In genomic region chr13:29579094-29579493, GRCh38 we compare ENCODE assay signal across 17 cellular contexts. TPM values are rescaled to one million over a fixed set of nuclear protein-coding genes. Genes with fewer than 3 reads are reported as not detected.
DNase-seq lines count a peak whose midpoint lies in the region; ATAC-seq, FAIRE-seq and TF ChIP-seq lines count a peak whose summit lies in the region.
"Had no signal": no experiment of that assay in that cellular context is flagged by ENCODE, and none has a peak within 500 bp of the region (broad histone marks: within the 10 kb centered on the region; RNA-seq: fewer than 3 reads in every experiment).

No MANE protein-coding gene starts in this region.

- peak overlapping the region; percentile 33 for H3K9ac ChIP-seq in GM23248
- H3K9ac ChIP-seq: BLaER1 treated with 17β-estradiol and CSF1 and Interleukin-3, amounts not matched to agents 10 nM and 100 nM had no signal

- no peak for TF ChIP-seq EP300 in sigmoid colon (IDR thresholded peaks at IDR 0.05)

- peak overlapping the region; percentile 83 for H3K27ac Mint-ChIP-seq in WTC11

- peaks cover 100% of the 10 kb centered on the region for H3K79me2 ChIP-seq in GM23248 (ENCODE audit: insufficient read depth)

- H3K4me3 Mint-ChIP-seq in WTC11: no peak overlapping the region

- POLR2A ChIA-PET in WTC11 (lab: Charles Lee): interaction anchor here (2.5 kb wide), 1 partner anchor 12 kb away, joined by 9 read pairs; no protein-coding TSS in a partner anchor

- H3K27me3 ChIP-seq in GM23248 (replicated peaks; ENCODE audit: insufficient read depth) (no peaks in the 10 kb centered on the region), esophagus (ENCODE audit: control insufficient read depth in 1 of 2, insufficient read depth in 2 of 2, low read length in 2 of 2) (no peaks in the 10 kb centered on the region), small intestine (ENCODE audit: control insufficient read depth in 2 of 2, insufficient read depth in 2 of 2, low read length in 2 of 2) (no peaks in the 10 kb centered on the region), sigmoid colon (no peaks in the 10 kb centered on the region)
- H3K27me3 ChIP-seq: BLaER1 treated with 17β-estradiol and CSF1 and Interleukin-3, amounts not matched to agents 10 nM and 100 nM had no signal

- peaks cover 72% of the 10 kb centered on the region for H3F3A ChIP-seq in GM23248 (ENCODE audit: insufficient read depth)

- ATAC-seq in WTC11: no peak
- ATAC-seq in HG03457 (IDR thresholded peaks at IDR 0.05; ENCODE audit: unreplicated experiment): no peak

- intact Hi-C loops in sigmoid colon (cut with DNase I): no loop called here

- no peaks in the 10 kb centered on the region for H3K9me3 ChIP-seq in GM23248 (ENCODE audit: low read depth)
- H3K9me3 ChIP-seq in esophagus (ENCODE audit: control insufficient read depth in 2 of 2, insufficient read depth in 1 of 2, low read depth in 1 of 2, low read length in 1 of 2): no peaks in the 10 kb centered on the region
- no peaks in the 10 kb centered on the region for H3K9me3 ChIP-seq in small intestine (ENCODE audit: control insufficient read depth, low read depth)
- no peaks in the 10 kb centered on the region for H3K9me3 ChIP-seq in sigmoid colon

- H3K9me3 Mint-ChIP-seq in WTC11: peaks cover 8% of the 10 kb centered on the region; the same call in 1 of the 2 replicates

- no peaks in the 10 kb centered on the region for H3K9me2 ChIP-seq in GM23248 (ENCODE audit: insufficient read depth)

- H3K36me3 ChIP-seq in GM23248 (ENCODE audit: low read depth) (peaks cover 12% of the 10 kb centered on the region; the same call in 1 of the 2 replicates), esophagus (ENCODE audit: control insufficient read depth in 2 of 2, insufficient read depth in 2 of 2, low read length in 1 of 2) (no peaks in the 10 kb centered on the region), small intestine (ENCODE audit: control insufficient read depth in 2 of 2, insufficient read depth in 2 of 2, low read length in 2 of 2) (no peaks in the 10 kb centered on the region), sigmoid colon (no peaks in the 10 kb centered on the region)

- TF ChIP-seq CTCF in WTC11 (IDR thresholded peaks at IDR 0.05): no peak
- no peak for TF ChIP-seq CTCF in sigmoid colon (IDR thresholded peaks at IDR 0.05)

- no peaks in the 10 kb centered on the region for H3K27me3 Mint-ChIP-seq in WTC11 (ENCODE audit: low read depth)

- H3K4me3 ChIP-seq in GM23248: peak overlapping the region; percentile 20; the same call in 1 of the 2 replicates
- no peak overlapping the region for H3K4me3 ChIP-seq in esophagus (ENCODE audit: low read depth in 1 of 2, low read length in 2 of 2)
- no peak overlapping the region for H3K4me3 ChIP-seq in small intestine (ENCODE audit: low read depth in 1 of 2, low read length in 2 of 2)
- no peak overlapping the region for H3K4me3 ChIP-seq in sigmoid colon
- H3K4me3 ChIP-seq: BLaER1 treated with 17β-estradiol and CSF1 and Interleukin-3, amounts not matched to agents 10 nM and 100 nM; K562 had no signal

- no peak for FAIRE-seq in small intestine (lab: Jason Lieb, UNC)
- FAIRE-seq: GM12892, GM18507, K562 had no signal

- peaks cover 53% of the 10 kb centered on the region for H3K4me1 Mint-ChIP-seq in WTC11

- H3K36me3 Mint-ChIP-seq in WTC11: peaks cover 6% of the 10 kb centered on the region

- TF ChIP-seq POLR2A in sigmoid colon (IDR thresholded peaks at IDR 0.05): no peak

- peak overlapping the region; percentile 69 for H3K4me2 ChIP-seq in GM23248 (ENCODE audit: unreplicated experiment)

- peaks cover 37% of the 10 kb centered on the region; the same call in 1 of the 2 replicates for H4K20me1 ChIP-seq in GM23248 (ENCODE audit: insufficient read depth)

- CTCF ChIA-PET in WTC11 (lab: Charles Lee): no interaction called here

- in situ Hi-C loops in GM23248 (cut with MboI): no loop called here

- no peak overlapping the region for H2AFZ ChIP-seq in GM23248

- H3K4me1 ChIP-seq in GM23248 (ENCODE audit: insufficient read depth): peaks cover 79% of the 10 kb centered on the region
- peaks cover 11 to 13% of the 10 kb centered on the region in 2 donors for H3K4me1 ChIP-seq in esophagus (ENCODE audit: control insufficient read depth in 2 of 2, insufficient read depth in 2 of 2, low read length in 1 of 2)
- peaks cover 0 to 7% of the 10 kb centered on the region in 2 donors for H3K4me1 ChIP-seq in small intestine (ENCODE audit: control insufficient read depth in 2 of 2, insufficient read depth in 1 of 2, low read depth in 1 of 2, low read length in 1 of 2)
- peaks cover 0 to 78% (median 55%) of the 10 kb centered on the region in 4 donors for H3K4me1 ChIP-seq in sigmoid colon

- H3K27ac ChIP-seq in GM23248: peak overlapping the region; percentile 53
- peak overlapping the region; percentile 65 to 77 for H3K27ac ChIP-seq in esophagus (ENCODE audit: low read depth in 2 of 2, low read length in 1 of 2)
- no peak overlapping the region for H3K27ac ChIP-seq in small intestine (ENCODE audit: low read depth in 1 of 2, low read length in 1 of 2)
- peak overlapping the region in 2 of 4 donors; percentile 53 to 68 for H3K27ac ChIP-seq in sigmoid colon
- H3K27ac ChIP-seq: BLaER1 treated with 17β-estradiol and CSF1 and Interleukin-3, amounts not matched to agents 10 nM and 100 nM had no signal

- DNase-seq in GM23248: no peak
- DNase-seq in WTC11 (ENCODE audit: low spot score): no peak
- DNase-seq in small intestine: peak; percentile 23
- DNase-seq in retina: no peak
- DNase-seq in sigmoid colon: no peak
- DNase-seq: DMS79, GOT3, NCI-H1694 treated with DMSO at 0.1 percent for 48 hours, NCI-H510A, NCI-H82, SHP77 treated with DMSO at 0.1 percent for 48 hours had no signal

- 93 to 95% methylated on average over 8 of the region's 8 CpGs for WGBS in GM23248 (ENCODE audit: low coverage in 1 of 2, low lambda C conversion rate in 2 of 2, missing lambda C conversion rate in 2 of 2), 2 experiments
- WGBS in esophagus, 2 donors: 60 to 74% methylated on average over 8 of the region's 8 CpGs
- 85 to 92% (median 85%) methylated on average over 8 of the region's 8 CpGs for WGBS in small intestine, 3 donors
- WGBS in sigmoid colon, 2 donors: 96% methylated on average over 8 of the region's 8 CpGs

TF ChIP-seq in WTC11, 78 proteins besides CTCF, POLR2A, EP300 and RAD21 (continues in another document):
- no peak for TF ChIP-seq FOXP4 (CRISPR knock-in tag; IDR thresholded peaks at IDR 0.05)
- TF ChIP-seq ZBTB43 (CRISPR knock-in tag; IDR thresholded peaks at IDR 0.05): no peak
- no peak for TF ChIP-seq CBFB (CRISPR knock-in tag; IDR thresholded peaks at IDR 0.05; ENCODE audit: low read depth)
- TF ChIP-seq ZNF138 (CRISPR knock-in tag; conservative IDR thresholded peaks at IDR 0.05): no peak
- TF ChIP-seq STAT6 (CRISPR knock-in tag; conservative IDR thresholded peaks at IDR 0.05; ENCODE audit: low read depth): no peak

RNA-seq across cellular contexts. Expression of gene SLC7A1, which starts 16.4 kb away (rescaled TPM):
- 34.7 and 52.0 TPM in 2 replicates for total RNA-seq in GM23248 (2014; rRNA removed; shearing (Covaris generic))
- 37.8 and 38.6 TPM in 2 replicates for polyA plus RNA-seq in GM23248 (2016; fragmentation: Nextera tagmentation; extraction: Ambion mirVana)
- total RNA-seq in WTC11 (2021): 67.0 to 84.5 TPM (median 68.9 TPM) in 3 replicates
- polyA plus RNA-seq in esophagus: 10 to 100 TPM; 34.9 to 51.2 TPM
- 10 to 100 TPM in 1 of 3 donors, 1 to 10 TPM in 2; 3.2 to 34.6 (median 4.2) TPM for polyA plus RNA-seq in small intestine
- total RNA-seq in sigmoid colon: 10 to 100 TPM; 11.8 to 21.3 (median 15.9) TPM
- polyA plus RNA-seq in sigmoid colon: 10 to 100 TPM in 1 of 3 donors, 1 to 10 TPM in 2; 2.4 to 25.6 (median 3.5) TPM

Comparison
In these comparisons a context has a peak if more than half of its experiments do, and no peak if none do; other contexts are left out.
1. H3K27ac ChIP-seq: peak in GM23248 (single experiment) and esophagus (2 of 2); none in small intestine (0 of 2).